In genomic region chr3:177725165-177725564, GRCh38 we compare ENCODE assay signal across 12 cellular contexts.
A peak's percentile ranks its signal among the peaks of the same experiment; 100 is the strongest.
DNase-seq lines count a peak whose midpoint lies in the region; ATAC-seq and TF ChIP-seq lines count a peak whose summit lies in the region.
"Had no signal": no experiment of that assay in that cellular context is flagged by ENCODE, and none has a peak within 500 bp of the region (broad histone marks: within the 10 kb centered on the region; RNA-seq: fewer than 3 reads in every experiment).

No MANE protein-coding gene starts in this region.

- peak; percentile 3 for ATAC-seq in left ventricle myocardium superior
- ATAC-seq in SK-N-SH treated with all-trans-retinoic acid at 6 μM for 48 hours = no peak
- ATAC-seq: activated CD8-positive, alpha-beta T cell treated with anti-CD3 and anti-CD28 coated beads, Interleukin-2, amount 10 ng/mL, durations not matched to agents 7 days and 5 days had no signal

- no peak for TF ChIP-seq CTCF in HL-60 (IDR thresholded peaks at IDR 0.05; ENCODE audit: insufficient read depth, low read length)
- no peak for TF ChIP-seq CTCF in sigmoid colon (IDR thresholded peaks at IDR 0.05)

- no peaks in the 10 kb centered on the region for H3K9me3 ChIP-seq in sigmoid colon

- peak overlapping the region; percentile 48 for H3K27ac ChIP-seq in HL-60 (replicated peaks)
- peak overlapping the region; percentile 59 to 71 (median 68) for H3K27ac ChIP-seq in sigmoid colon
- H3K27ac ChIP-seq: GM23248 had no signal

- H3K4me3 ChIP-seq in HL-60 (replicated peaks; ENCODE audit: insufficient read depth, low read length) (no peak overlapping the region), sigmoid colon (no peak overlapping the region)
- H3K4me3 ChIP-seq: GM23248 had no signal

- no peak for TF ChIP-seq EP300 in sigmoid colon (IDR thresholded peaks at IDR 0.05)

- no peaks in the 10 kb centered on the region for H3K36me3 ChIP-seq in sigmoid colon

- WGBS in sigmoid colon, 2 donors = 92 to 93% methylated on average over 1 of the region's 1 CpG

- DNase-seq in HL-60 (ENCODE audit: low read depth in 1 of 2, low spot score in 1 of 2) = peak; percentile 11 to 49
- peak; percentile 40 for DNase-seq in OCI-M1 (lab: John Stamatoyannopoulos, UW)
- DNase-seq in left ventricle myocardium superior = no peak
- DNase-seq in sigmoid colon = no peak
- no peak for DNase-seq in GM03348 (ENCODE audit: low spot score)
- DNase-seq in HK-2 (ENCODE audit: unreplicated experiment) = no peak
- DNase-seq in KG1 (lab: John Stamatoyannopoulos, UW) = no peak
- DNase-seq: activated CD8-positive, alpha-beta T cell treated with anti-CD3 and anti-CD28 coated beads, Interleukin-2, amount 10 ng/mL, durations not matched to agents 7 days and 5 days; CD4-positive, alpha-beta memory T cell; GM23248; NCI-H524 treated with DMSO at 0.1 percent for 48 hours had no signal

- intact Hi-C loops in left ventricle myocardium superior (cut with micrococcal nuclease) = no loop called here
- intact Hi-C loops in sigmoid colon (cut with DNase I) = loop anchor here (5.0 to 10.0 kb wide), 2 partner anchors 37 to 360 kb away; no protein-coding TSS in a partner anchor

- TF ChIP-seq POLR2A in sigmoid colon (IDR thresholded peaks at IDR 0.05) = no peak

- peaks cover 0 to 55% (median 44%) of the 10 kb centered on the region in 4 donors for H3K4me1 ChIP-seq in sigmoid colon

- H3K27me3 ChIP-seq in HL-60 (ENCODE audit: insufficient read depth, poor library complexity, severe bottlenecking) (no peaks in the 10 kb centered on the region), sigmoid colon (no peaks in the 10 kb centered on the region)

TF ChIP-seq in SK-N-SH treated with all-trans-retinoic acid at 6 μM for 48 hours, 23 proteins besides CTCF, POLR2A, EP300 and RAD21:
- TF ChIP-seq, protein P1, sequence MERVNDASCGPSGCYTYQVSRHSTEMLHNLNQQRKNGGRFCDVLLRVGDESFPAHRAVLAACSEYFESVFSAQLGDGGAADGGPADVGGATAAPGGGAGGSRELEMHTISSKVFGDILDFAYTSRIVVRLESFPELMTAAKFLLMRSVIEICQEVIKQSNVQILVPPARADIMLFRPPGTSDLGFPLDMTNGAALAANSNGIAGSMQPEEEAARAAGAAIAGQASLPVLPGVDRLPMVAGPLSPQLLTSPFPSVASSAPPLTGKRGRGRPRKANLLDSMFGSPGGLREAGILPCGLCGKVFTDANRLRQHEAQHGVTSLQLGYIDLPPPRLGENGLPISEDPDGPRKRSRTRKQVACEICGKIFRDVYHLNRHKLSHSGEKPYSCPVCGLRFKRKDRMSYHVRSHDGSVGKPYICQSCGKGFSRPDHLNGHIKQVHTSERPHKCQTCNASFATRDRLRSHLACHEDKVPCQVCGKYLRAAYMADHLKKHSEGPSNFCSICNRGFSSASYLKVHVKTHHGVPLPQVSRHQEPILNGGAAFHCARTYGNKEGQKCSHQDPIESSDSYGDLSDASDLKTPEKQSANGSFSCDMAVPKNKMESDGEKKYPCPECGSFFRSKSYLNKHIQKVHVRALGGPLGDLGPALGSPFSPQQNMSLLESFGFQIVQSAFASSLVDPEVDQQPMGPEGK (CRISPR knock-in tag; IDR thresholded peaks at IDR 0.05; ENCODE audit: borderline replicate concordance) = no peak
- no peak for TF ChIP-seq ZC3H10 (CRISPR knock-in tag; IDR thresholded peaks at IDR 0.05)
- no peak for TF ChIP-seq PPARA (CRISPR knock-in tag; IDR thresholded peaks at IDR 0.05; ENCODE audit: borderline replicate concordance)
- TF ChIP-seq ZNF565 (CRISPR knock-in tag; conservative IDR thresholded peaks at IDR 0.05; ENCODE audit: low read depth) = no peak
- TF ChIP-seq TCF4 (CRISPR knock-in tag; IDR thresholded peaks at IDR 0.05; ENCODE audit: borderline replicate concordance) = no peak
- no peak for TF ChIP-seq ZFP3 (CRISPR knock-in tag; IDR thresholded peaks at IDR 0.05)
- no peak for TF ChIP-seq ZNF8 (CRISPR knock-in tag; IDR thresholded peaks at IDR 0.05)
- no peak for TF ChIP-seq OSR1 (CRISPR knock-in tag; IDR thresholded peaks at IDR 0.05)
TF ChIP-seq in SK-N-SH treated with all-trans-retinoic acid at 6 μM for 48 hours: peak in this region for 0.

Comparison
In these comparisons a context has a peak if more than half of its experiments do, and no peak if none do; other contexts are left out.
1. DNase-seq: peak in HL-60 (2 of 2) and OCI-M1 (single experiment); none in left ventricle myocardium superior (single experiment), sigmoid colon (single experiment), GM03348 (single experiment), HK-2 (single experiment) and KG1 (single experiment).